ENCODE assay signal across 11 cellular contexts in genomic region chr13:67228909-67229308, GRCh38. TPM values are rescaled to one million over a fixed set of nuclear protein-coding genes. Genes with fewer than 3 reads are reported as not detected.
DNase-seq lines count a peak whose midpoint lies in the region; ATAC-seq, FAIRE-seq and TF ChIP-seq lines count a peak whose summit lies in the region.
"Had no signal": no experiment of that assay in that cellular context is flagged by ENCODE, and none has a peak within 500 bp of the region (broad histone marks: within the 10 kb centered on the region; RNA-seq: fewer than 3 reads in every experiment).

No MANE protein-coding gene starts in this region.

- H3K27me3 Mint-ChIP-seq in astrocyte (ENCODE audit: low read depth, unreplicated experiment) (peaks cover 1% of the 10 kb centered on the region), glutamatergic neuron (ENCODE audit: unreplicated experiment) (no peaks in the 10 kb centered on the region)

- H3K4me3 ChIP-seq in astrocyte (ENCODE audit: insufficient read depth, low read depth, low read length) = peak overlapping the region; percentile 93
- peak overlapping the region in 3 of 4 donors; percentile 68 to 87 (median 86) for H3K4me3 ChIP-seq in upper lobe of left lung

- TF ChIP-seq EP300 in upper lobe of left lung (IDR thresholded peaks at IDR 0.05) = no peak

- no peak for TF ChIP-seq CTCF in astrocyte (IDR thresholded peaks at IDR 0.05; ENCODE audit: insufficient read depth, low read depth, low read length)
- no peak for TF ChIP-seq CTCF in upper lobe of left lung (IDR thresholded peaks at IDR 0.05)
- no peak for TF ChIP-seq CTCF in foreskin keratinocyte (conservative IDR thresholded peaks at IDR 0.05)
- no peak for TF ChIP-seq CTCF in glutamatergic neuron (IDR thresholded peaks at IDR 0.05; ENCODE audit: partially characterized antibody, unreplicated experiment)

- H4K20me1 ChIP-seq in astrocyte (ENCODE audit: insufficient read depth, low read length) = no peaks in the 10 kb centered on the region

- no peak for ATAC-seq in upper lobe of left lung (ENCODE audit: low FRiP score in 2 of 2)
- ATAC-seq in foreskin keratinocyte = no peak

- peak overlapping the region; percentile 91 for H3K9ac ChIP-seq in astrocyte (ENCODE audit: low read length)

- H3K9me3 Mint-ChIP-seq in astrocyte (ENCODE audit: unreplicated experiment) = no peaks in the 10 kb centered on the region
- peaks cover 2% of the 10 kb centered on the region for H3K9me3 Mint-ChIP-seq in glutamatergic neuron (ENCODE audit: unreplicated experiment)
- H3K9me3 Mint-ChIP-seq: T-helper 1 cell treated with Interleukin-12 subunit alpha and Interleukin-12 subunit beta and Interleukin-4 antibody, amounts not matched to agents 30 μg/mL and 1 μg/mL, for 36 hours had no signal

- FAIRE-seq in astrocyte (lab: Jason Lieb, UNC) = peak; percentile 32

- peaks cover 11% of the 10 kb centered on the region for H3K79me2 ChIP-seq in astrocyte (ENCODE audit: insufficient read depth, low read length)

- H3K4me2 ChIP-seq in astrocyte (ENCODE audit: low read length) = peak overlapping the region; percentile 98

- no peak for TF ChIP-seq POLR2A in upper lobe of left lung (IDR thresholded peaks at IDR 0.05)

- H3K36me3 ChIP-seq in astrocyte (ENCODE audit: insufficient read depth, low read length) (no peaks in the 10 kb centered on the region), upper lobe of left lung (no peaks in the 10 kb centered on the region)

- H2AFZ ChIP-seq in astrocyte (ENCODE audit: low read depth, low read length) = peak overlapping the region; percentile 85

- 3 to 9% methylated on average over 6 of the region's 6 CpGs for WGBS in upper lobe of left lung, 2 donors

- H3K4me1 ChIP-seq in astrocyte (ENCODE audit: insufficient read depth, low read length) (peaks cover 10% of the 10 kb centered on the region), upper lobe of left lung (peaks cover 4 to 43% (median 16%) of the 10 kb centered on the region in 4 donors), foreskin keratinocyte (no peaks in the 10 kb centered on the region)

- H3K27me3 ChIP-seq in astrocyte (ENCODE audit: insufficient read depth, low read length) = no peaks in the 10 kb centered on the region
- H3K27me3 ChIP-seq in upper lobe of left lung = no peaks in the 10 kb centered on the region
- peaks cover 16% of the 10 kb centered on the region for H3K27me3 ChIP-seq in foreskin keratinocyte

- no peak overlapping the region for H3K27ac Mint-ChIP-seq in astrocyte (ENCODE audit: unreplicated experiment)
- no peak overlapping the region for H3K27ac Mint-ChIP-seq in glutamatergic neuron (ENCODE audit: unreplicated experiment)
- H3K27ac Mint-ChIP-seq: T-helper 1 cell treated with Interleukin-12 subunit alpha and Interleukin-12 subunit beta and Interleukin-4 antibody, amounts not matched to agents 30 μg/mL and 1 μg/mL, for 36 hours had no signal

- H3K27ac ChIP-seq in astrocyte (ENCODE audit: low read depth, low read length) (no peak overlapping the region), upper lobe of left lung (no peak overlapping the region), foreskin keratinocyte (no peak overlapping the region)

- H3K36me3 Mint-ChIP-seq in astrocyte (ENCODE audit: low read depth, unreplicated experiment) (no peaks in the 10 kb centered on the region), glutamatergic neuron (ENCODE audit: unreplicated experiment) (peaks cover 4% of the 10 kb centered on the region)

- H3K4me1 Mint-ChIP-seq in astrocyte (ENCODE audit: low read depth, unreplicated experiment) = peaks cover 8% of the 10 kb centered on the region
- peaks cover 12% of the 10 kb centered on the region for H3K4me1 Mint-ChIP-seq in glutamatergic neuron (ENCODE audit: low read depth, unreplicated experiment)

- H3K9me3 ChIP-seq in astrocyte (ENCODE audit: insufficient read depth, low read depth, low read length) = no peaks in the 10 kb centered on the region
- no peaks in the 10 kb centered on the region for H3K9me3 ChIP-seq in upper lobe of left lung

- H3K4me3 Mint-ChIP-seq in astrocyte (ENCODE audit: unreplicated experiment) (no peak overlapping the region), glutamatergic neuron (ENCODE audit: unreplicated experiment) (no peak overlapping the region)
- H3K4me3 Mint-ChIP-seq: T-helper 1 cell treated with Interleukin-12 subunit alpha and Interleukin-12 subunit beta and Interleukin-4 antibody, amounts not matched to agents 30 μg/mL and 1 μg/mL, for 36 hours had no signal

- DNase-seq in DMS 273 (lab: John Stamatoyannopoulos, UW; ENCODE audit: unreplicated experiment) (peak; percentile 28), DMS 273 treated with DMSO at 0.1 percent for 48 hours (lab: John Stamatoyannopoulos, UW) (no peak), astrocyte (ENCODE audit: low read depth) (peak; percentile 6), left kidney (ENCODE audit: low read depth, low spot score) (peak; percentile 18), upper lobe of left lung (no peak), SKM-1 treated with dmso at 0.1 percent for 144 hours (lab: John Stamatoyannopoulos, UW; ENCODE audit: unreplicated experiment) (no peak), foreskin keratinocyte (no peak), glutamatergic neuron (no peak)
- DNase-seq: activated gamma-delta T cell, NCI-H1048 had no signal

RNA-seq across cellular contexts. Expression of gene PCDH9, which starts 1.2 kb away (rescaled TPM):
- total RNA-seq in astrocyte (10.3 and 10.4 TPM in 2 replicates), upper lobe of left lung (10 to 100 TPM in 2 of 6 donors, 1 to 10 TPM in 4; 3.1 to 19.4 (median 7.8) TPM), foreskin keratinocyte (0.11 and 0.14 TPM in 2 replicates), glutamatergic neuron (ENCODE audit: unreplicated experiment) (43.3 TPM)
- polyA plus RNA-seq in foreskin keratinocyte = 0.01 and 0.02 TPM in 2 replicates

Comparison
In these comparisons a context has a peak if more than half of its experiments do, and no peak if none do; other contexts are left out.
1. DNase-seq: peak in DMS 273 (single experiment), astrocyte (single experiment) and left kidney (single experiment); none in DMS 273 treated with DMSO at 0.1 percent for 48 hours (single experiment), upper lobe of left lung (0 of 2), SKM-1 treated with dmso at 0.1 percent for 144 hours (single experiment), foreskin keratinocyte (0 of 2) and glutamatergic neuron (single experiment).